Comparison of ENCODE assay signal across 8 cellular contexts in genomic region chr1:153976819-153977249, GRCh38. TPM values are rescaled to one million over a fixed set of nuclear protein-coding genes. Genes with fewer than 3 reads are reported as not detected.
DNase-seq lines count a peak whose midpoint lies in the region; ATAC-seq and TF ChIP-seq lines count a peak whose summit lies in the region.

No MANE protein-coding gene starts in this region.

- dilution Hi-C loops in IMR-90 (cut with HindIII; ENCODE audit: low sequenced_read_pairs, unreplicated experiment): no loop called here

- peak overlapping the region; percentile 45 for H3K56ac ChIP-seq in IMR-90 (ENCODE audit: extremely low read depth, insufficient read depth, low read length)

- peak overlapping the region; percentile 92 for H3K4me2 ChIP-seq in IMR-90 (ENCODE audit: low read depth, low read length)

- H3K9me3 ChIP-seq in IMR-90 (ENCODE audit: control insufficient read depth, insufficient read depth, low read length): no peaks in the 10 kb centered on the region
- H3K9me3 ChIP-seq in mucosa of descending colon: no peaks in the 10 kb centered on the region

- H3K9me1 ChIP-seq in IMR-90 (ENCODE audit: insufficient read depth, low read length): peaks cover 16% of the 10 kb centered on the region

- H3K4ac ChIP-seq in IMR-90 (ENCODE audit: low read depth, low read length): peak overlapping the region; percentile 95

- peak overlapping the region; percentile 76 for H4K91ac ChIP-seq in IMR-90 (ENCODE audit: insufficient read depth, low read depth, low read length)

- no TSS peak for BruUV-seq in IMR-90 (replicated peaks; lab: Mats Ljungman, UMichigan)

- peak overlapping the region; percentile 96 for H2AFZ ChIP-seq in IMR-90 (replicated peaks; ENCODE audit: low read length, poor library complexity)

- intact Hi-C loops in IMR-90 (cut with micrococcal nuclease) (no loop called here), mucosa of descending colon (cut with DNase I, micrococcal nuclease) (no loop called here)

- 20% methylated on average over 1 of the region's 16 CpGs; no CpG with 5 or more reads in 1 of the 2 experiments for WGBS in IMR-90 (ENCODE audit: extremely low coverage in 2 of 2, insufficient read length in 1 of 2), 2 experiments

- H2BK120ac ChIP-seq in IMR-90 (ENCODE audit: low read depth, low read length): peak overlapping the region; percentile 9; the same call in 1 of the 2 replicates

- no peak overlapping the region for H2BK20ac ChIP-seq in IMR-90 (ENCODE audit: low read depth, low read length)

- H3K4me3 ChIP-seq in AG04449 (ENCODE audit: low read depth, low read length) (peak overlapping the region; percentile 98), IMR-90 (ENCODE audit: insufficient read depth, low read depth, low read length) (peak overlapping the region; percentile 65), mucosa of descending colon (peak overlapping the region; percentile 98)

- CTCF ChIA-PET in AG04449 (lab: Yijun Ruan, JAX): interaction anchor here (1.5 to 5.3 kb wide), 4 partner anchors 9 to 37 kb away, joined by 3 to 55 read pairs (median 30); partner anchors contain the start of genes CREB3L4, DENND4B and RAB13
- CTCF ChIA-PET in IMR-90 (lab: Yijun Ruan, JAX): no interaction called here

- H3K14ac ChIP-seq in IMR-90 (replicated peaks; ENCODE audit: low read depth, low read length): peak overlapping the region; percentile 98

- no peak for TF ChIP-seq POLR2A in IMR-90 (IDR thresholded peaks at IDR 0.05; ENCODE audit: low read depth, low read length)

- POLR2A ChIA-PET in AG04449 (lab: Yijun Ruan, JAX) (interaction anchor here (0.9 to 4.1 kb wide), 7 partner anchors 9 to 184 kb away, joined by 4 to 44 read pairs (median 9); partner anchors contain the start of genes CREB3L4, CRTC2, RAB13 and RPS27), IMR-90 (lab: Charles Lee; ENCODE audit: unreplicated experiment) (interaction anchor here (0.9 to 1.0 kb wide), 2 partner anchors 9 to 13 kb away, joined by 3 read pairs; partner anchors contain the start of genes CREB3L4 and SLC39A1)

- H3K23ac ChIP-seq in IMR-90 (ENCODE audit: low read depth, low read length): peak overlapping the region; percentile 91

- peak overlapping the region; percentile 62 for H4K5ac ChIP-seq in IMR-90 (ENCODE audit: low read depth, low read length)

- H3K4me1 ChIP-seq in IMR-90 (ENCODE audit: control insufficient read depth, insufficient read depth, low read length): no peaks in the 10 kb centered on the region; the same call in 1 of the 2 replicates
- H3K4me1 ChIP-seq in mucosa of descending colon (ENCODE audit: low read depth): peaks cover 19% of the 10 kb centered on the region

- peak overlapping the region; percentile 60 for H3K27ac ChIP-seq in IMR-90 (ENCODE audit: insufficient read depth, low read length)
- peak overlapping the region; percentile 91 for H3K27ac ChIP-seq in caudate nucleus (ENCODE audit: low read depth, low read length)

- no peak overlapping the region for H2BK15ac ChIP-seq in IMR-90 (ENCODE audit: low read depth, low read length)

- in situ Hi-C loops in IMR-90 (cut with MboI; ENCODE audit: low sequenced_read_pairs): loop anchor here (10.0 kb wide), 1 partner anchor 302 kb away; the partner anchor contains the start of genes ILF2 and NPR1

- H2BK5ac ChIP-seq in IMR-90 (ENCODE audit: low read depth, low read length, poor library complexity, severe bottlenecking): peak overlapping the region; percentile 61

- no peak for TF ChIP-seq RAD21 in IMR-90 (IDR thresholded peaks at IDR 0.05; ENCODE audit: low read length)

- 0 out of 2 replicates have a peak overlapping the region, but pooled peaks have one; percentile 18 for H3K18ac ChIP-seq in IMR-90 (ENCODE audit: low read depth, low read length)

- DNase-seq in AG04449 (ENCODE audit: low read depth, low spot score) (no peak), IMR-90 (no peak), caudate nucleus (lab: John Stamatoyannopoulos, UW) (peak in 3 of 61 donors; percentile 45 to 58 (median 50)), mucosa of descending colon (no peak), superior temporal gyrus (ENCODE audit: extremely low spot score) (no peak), NCI-H1417 treated with DMSO at 0.1 percent for 48 hours (lab: John Stamatoyannopoulos, UW) (no peak), NCI-H345 (lab: John Stamatoyannopoulos, UW) (no peak)

- TF ChIP-seq CTCF in AG04449 (IDR thresholded peaks at IDR 0.05; ENCODE audit: insufficient read depth, low read length, missing control alignments) (no peak), IMR-90 (conservative IDR thresholded peaks at IDR 0.05; ENCODE audit: low read depth, low read length) (no peak), mucosa of descending colon (IDR thresholded peaks at IDR 0.05) (no peak)

- H2AK9ac ChIP-seq in IMR-90 (replicated peaks; ENCODE audit: low read depth, low read length, poor library complexity): peak overlapping the region; percentile 96

- ATAC-seq in IMR-90 (ENCODE audit: low read depth) (peak; percentile 5), mucosa of descending colon (peak; percentile 11), HG03457 (IDR thresholded peaks at IDR 0.05; ENCODE audit: unreplicated experiment) (no peak)

- H3K79me1 ChIP-seq in IMR-90 (ENCODE audit: low read depth in 1 of 2, low read length in 2 of 2): peaks cover 17 to 41% of the 10 kb centered on the region in 2 experiments

- H4K8ac ChIP-seq in IMR-90 (ENCODE audit: low read depth in 2 of 2, low read length in 2 of 2): peak overlapping the region; percentile 51 to 81

- peaks cover 29% of the 10 kb centered on the region for H3K36me3 ChIP-seq in IMR-90 (ENCODE audit: control insufficient read depth, insufficient read depth, low read length)
- H3K36me3 ChIP-seq in mucosa of descending colon (ENCODE audit: low read depth): no peaks in the 10 kb centered on the region

- H3K27me3 ChIP-seq in IMR-90 (ENCODE audit: control insufficient read depth, insufficient read depth, low read length): no peaks in the 10 kb centered on the region

- peak overlapping the region; percentile 67 for H2AK5ac ChIP-seq in IMR-90 (ENCODE audit: low read depth, low read length)

- no peaks in the 10 kb centered on the region for H4K20me1 ChIP-seq in IMR-90 (ENCODE audit: insufficient read depth, low read length)

- H3K9ac ChIP-seq in IMR-90 (ENCODE audit: low read depth, low read length): peak overlapping the region; percentile 87

TF ChIP-seq in IMR-90, 13 proteins besides CTCF, POLR2A, EP300 and RAD21 (continues in another document):
- TF ChIP-seq RCOR1 (IDR thresholded peaks at IDR 0.05; ENCODE audit: insufficient replicate concordance, low read length): no peak
- TF ChIP-seq USF2 (IDR thresholded peaks at IDR 0.05; ENCODE audit: low read depth, low read length): no peak
- TF ChIP-seq RFX5 (IDR thresholded peaks at IDR 0.05; ENCODE audit: low read depth, low read length): no peak
- TF ChIP-seq FOS (IDR thresholded peaks at IDR 0.05; ENCODE audit: low read depth, low read length): no peak
- no peak for TF ChIP-seq MAZ (IDR thresholded peaks at IDR 0.05; ENCODE audit: borderline replicate concordance, low read depth, low read length)
- no peak for TF ChIP-seq NFE2L2 (IDR thresholded peaks at IDR 0.05; ENCODE audit: low read depth, low read length)
- no peak for TF ChIP-seq BHLHE40 (IDR thresholded peaks at IDR 0.05; ENCODE audit: low read depth, low read length)
- no peak for TF ChIP-seq CEBPB (IDR thresholded peaks at IDR 0.05; ENCODE audit: low read depth, low read length)
- TF ChIP-seq CHD1 (IDR thresholded peaks at IDR 0.05; ENCODE audit: low read depth, low read length): no peak
- no peak for TF ChIP-seq SMC3 (IDR thresholded peaks at IDR 0.05; ENCODE audit: low read depth, low read length)
- TF ChIP-seq MXI1 (IDR thresholded peaks at IDR 0.05; ENCODE audit: borderline replicate concordance, low read depth, low read length): no peak; the same call in 1 of the 2 replicates
- TF ChIP-seq MAFK (IDR thresholded peaks at IDR 0.05; ENCODE audit: low read depth, low read length): no peak

RNA-seq across cellular contexts. Expression of gene JTB, which starts 0.6 kb away (rescaled TPM):
- 114 and 123 TPM in 2 replicates for total RNA-seq in IMR-90 (2012; rRNA removed)
- polyA plus RNA-seq in IMR-90 (2012; rRNA removed): 138 and 153 TPM in 2 replicates
- polyA plus RNA-seq in IMR-90 (2012; cell fraction: cytosol; rRNA removed): 184 and 196 TPM in 2 replicates
- 101 and 135 TPM in 2 replicates for polyA plus RNA-seq in IMR-90 (2012; cell fraction: nucleus; rRNA removed; ENCODE audit: low replicate concordance)
- 100 to 1,000 TPM; 119 to 153 (median 124) TPM for total RNA-seq in mucosa of descending colon

RNA-seq across cellular contexts. Expression of gene CREB3L4, which starts 9.1 kb away (rescaled TPM):
- 4.4 and 6.5 TPM in 2 replicates for total RNA-seq in IMR-90 (2012; rRNA removed)
- polyA plus RNA-seq in IMR-90 (2012; rRNA removed): 8.3 and 9.8 TPM in 2 replicates
- 5.0 and 5.8 TPM in 2 replicates for polyA plus RNA-seq in IMR-90 (2012; cell fraction: cytosol; rRNA removed)
- 21.0 and 21.3 TPM in 2 replicates for polyA plus RNA-seq in IMR-90 (2012; cell fraction: nucleus; rRNA removed; ENCODE audit: low replicate concordance)
- total RNA-seq in mucosa of descending colon: 10 to 100 TPM in 2 of 3 donors, 1 to 10 TPM in 1; 9.9 to 26.9 (median 23.0) TPM

RNA-seq across cellular contexts. Expression of gene RAB13, which starts 9.3 kb away (rescaled TPM):
- total RNA-seq in IMR-90 (2012; rRNA removed) (42.3 and 56.7 TPM in 2 replicates), mucosa of descending colon (10 to 100 TPM; 55.4 to 82.5 (median 77.5) TPM)
- polyA plus RNA-seq in IMR-90 (2012; rRNA removed): 207 and 249 TPM in 2 replicates
- polyA plus RNA-seq in IMR-90 (2012; cell fraction: cytosol; rRNA removed): 86.7 and 89.1 TPM in 2 replicates
- polyA plus RNA-seq in IMR-90 (2012; cell fraction: nucleus; rRNA removed; ENCODE audit: low replicate concordance): 28.4 and 88.9 TPM in 2 replicates

RNA-seq across cellular contexts. Expression of gene SLC39A1, which starts 13.5 kb away (rescaled TPM):
- total RNA-seq in IMR-90 (2012; rRNA removed) (94.7 and 97.7 TPM in 2 replicates), mucosa of descending colon (10 to 100 TPM; 66.7 to 74.7 (median 66.7) TPM)
- polyA plus RNA-seq in IMR-90 (2012; rRNA removed): 84.6 and 89.1 TPM in 2 replicates
- polyA plus RNA-seq in IMR-90 (2012; cell fraction: cytosol; rRNA removed): 74.5 and 89.4 TPM in 2 replicates
- 31.1 and 43.6 TPM in 2 replicates for polyA plus RNA-seq in IMR-90 (2012; cell fraction: nucleus; rRNA removed; ENCODE audit: low replicate concordance)

RNA-seq across cellular contexts. Expression of gene RPS27, which starts 13.7 kb away (rescaled TPM):
- total RNA-seq in IMR-90 (2012; rRNA removed) (320 and 1,119 TPM in 2 replicates), mucosa of descending colon (1,000 to 10,000 TPM; 1,116 to 1,231 (median 1,134) TPM)
- polyA plus RNA-seq in IMR-90 (2012; rRNA removed): 5,567 and 6,236 TPM in 2 replicates
- polyA plus RNA-seq in IMR-90 (2012; cell fraction: cytosol; rRNA removed): 5,011 and 5,392 TPM in 2 replicates
- polyA plus RNA-seq in IMR-90 (2012; cell fraction: nucleus; rRNA removed; ENCODE audit: low replicate concordance): 402 and 1,626 TPM in 2 replicates
